ENCODE assay signal across 8 cellular contexts in the genomic region with DNA sequence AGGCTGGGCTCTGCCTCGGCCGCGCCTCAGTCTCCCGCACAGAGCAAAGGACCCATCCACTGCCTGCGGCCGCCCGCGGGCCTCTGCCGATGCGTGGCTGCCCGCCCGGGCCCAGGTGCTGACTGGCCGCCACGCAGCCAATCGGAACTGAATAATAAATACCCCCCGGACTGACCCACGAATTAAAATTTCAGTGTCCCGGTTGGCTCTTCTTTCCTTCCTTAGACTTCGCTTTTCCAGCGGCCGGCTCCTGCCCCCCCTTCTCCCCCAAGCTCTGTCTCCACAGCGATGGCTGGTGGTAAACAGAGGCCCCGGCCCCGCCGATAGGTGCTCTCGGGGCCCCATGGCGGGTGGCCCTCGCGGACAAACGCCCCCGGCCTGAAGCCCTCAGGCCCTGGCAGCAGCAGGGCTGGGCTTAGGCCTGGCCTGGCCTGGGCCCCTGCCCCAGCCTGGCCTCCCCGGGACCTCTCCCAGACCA. TPM values are rescaled to one million over a fixed set of nuclear protein-coding genes. Genes with fewer than 3 reads are reported as not detected.
DNase-seq lines count a peak whose midpoint lies in the region; ATAC-seq and TF ChIP-seq lines count a peak whose summit lies in the region.

No MANE protein-coding gene starts in this region.

- TF ChIP-seq CTCF in GM12875 (IDR thresholded peaks at IDR 0.05; ENCODE audit: borderline replicate concordance, insufficient read depth, low read depth, low read length) (no peak), SK-N-SH (IDR thresholded peaks at IDR 0.05) (no peak), fibroblast of lung (conservative IDR thresholded peaks at IDR 0.05 in 1 of 2, IDR thresholded peaks at IDR 0.05 in 1 of 2; ENCODE audit: low read depth in 1 of 2, low read length in 2 of 2) (no peak)

- H3K9ac ChIP-seq in SK-N-SH (peak overlapping the region; percentile 84), fibroblast of lung (ENCODE audit: insufficient read depth, low read length) (peak overlapping the region; percentile 85)

- peak; percentile 63 for DNase-seq in SK-N-SH
- DNase-seq in fibroblast of lung (ENCODE audit: low read depth in 2 of 2), result peak in 1 of 2 donors; percentile 36
- peak; percentile 28 for DNase-seq in pons (ENCODE audit: low spot score)
- no peak for DNase-seq in GOT3 (lab: John Stamatoyannopoulos, UW)
- DNase-seq in OCI-M1 (lab: John Stamatoyannopoulos, UW), result no peak

- H3K9me3 ChIP-seq in SK-N-SH (no peaks in the 10 kb centered on the region), fibroblast of lung (ENCODE audit: control insufficient read depth, insufficient read depth, low read depth, low read length) (no peaks in the 10 kb centered on the region)

- H3K9me2 ChIP-seq in SK-N-SH, result no peaks in the 10 kb centered on the region

- H4K20me1 ChIP-seq in SK-N-SH (ENCODE audit: insufficient read depth), result peaks cover 58% of the 10 kb centered on the region
- no peaks in the 10 kb centered on the region for H4K20me1 ChIP-seq in fibroblast of lung (ENCODE audit: control insufficient read depth, extremely low read depth, insufficient read depth, low read length)

- H3K36me3 ChIP-seq in SK-N-SH (replicated peaks in 1 of 2; ENCODE audit: control insufficient read depth in 1 of 2, insufficient read depth in 2 of 2, low read length in 1 of 2) (peaks cover 3 to 13% of the 10 kb centered on the region in 2 experiments), fibroblast of lung (ENCODE audit: control insufficient read depth, insufficient read depth, low read length) (peaks cover 7% of the 10 kb centered on the region)

- H3K4me2 ChIP-seq in SK-N-SH (peak overlapping the region; percentile 100), fibroblast of lung (ENCODE audit: extremely low read depth, insufficient read depth, low read length) (peak overlapping the region; percentile 99)

- TF ChIP-seq EP300 in SK-N-SH (IDR thresholded peaks at IDR 0.05; ENCODE audit: borderline replicate concordance in 1 of 2, low read depth in 1 of 2, low read length in 1 of 2), result no peak

- CTCF ChIA-PET in SK-N-SH (lab: Yijun Ruan, JAX), result interaction anchor here (1.8 kb wide), 1 partner anchor 78 kb away, joined by 4 read pairs; no protein-coding TSS in a partner anchor

- no peaks in the 10 kb centered on the region for H3K27me3 ChIP-seq in SK-N-SH (ENCODE audit: insufficient read depth)
- H3K27me3 ChIP-seq in fibroblast of lung (ENCODE audit: control insufficient read depth, insufficient read depth, low read length), result no peaks in the 10 kb centered on the region

- H3K79me2 ChIP-seq in SK-N-SH (ENCODE audit: insufficient read depth) (peaks cover 63% of the 10 kb centered on the region), fibroblast of lung (ENCODE audit: control insufficient read depth, insufficient read depth, low read length) (peaks cover 60% of the 10 kb centered on the region)

- H3F3A ChIP-seq in SK-N-SH (replicated peaks; ENCODE audit: insufficient read depth), result peaks cover 5% of the 10 kb centered on the region

- H2AFZ ChIP-seq in SK-N-SH (ENCODE audit: low read depth) (no peak overlapping the region), fibroblast of lung (ENCODE audit: low read length) (no peak overlapping the region)

- H3K27ac ChIP-seq in SK-N-SH (ENCODE audit: low read depth in 2 of 2, low read length in 1 of 2), result peak overlapping the region; percentile 59 to 85; a peak in 3 of 4 replicates
- H3K27ac ChIP-seq in fibroblast of lung (ENCODE audit: insufficient read depth, low read length), result peak overlapping the region; percentile 89

- no peak for ATAC-seq in HG02973 (IDR thresholded peaks at IDR 0.05; ENCODE audit: unreplicated experiment)
- ATAC-seq in HG03342 (IDR thresholded peaks at IDR 0.05; ENCODE audit: unreplicated experiment), result no peak

- H3K4me3 ChIP-seq in GM12875 (ENCODE audit: low read depth, low read length) (peak overlapping the region; percentile 68), SK-N-SH (ENCODE audit: low read depth in 2 of 2, low read length in 1 of 2) (peak overlapping the region; percentile 72 to 81), fibroblast of lung (replicated peaks in 1 of 4; ENCODE audit: control extremely low read depth in 1 of 4, insufficient read depth in 1 of 4, low read depth in 3 of 4, low read length in 4 of 4) (peak overlapping the region; percentile 60 to 90 (median 73))

- 19% methylated on average over 21 of the region's 32 CpGs for WGBS in SK-N-SH (ENCODE audit: low lambda C conversion rate)

- POLR2A ChIA-PET in SK-N-SH (lab: Yijun Ruan, JAX), result interaction anchor here (0.9 kb wide), 1 partner anchor 76 kb away, joined by 3 read pairs; no protein-coding TSS in a partner anchor

- H3K4me1 ChIP-seq in SK-N-SH (ENCODE audit: control insufficient read depth in 1 of 2, insufficient read depth in 2 of 2, low read depth in 1 of 2, low read length in 1 of 2) (peaks cover 0 to 16% of the 10 kb centered on the region in 2 experiments; a peak in 2 of 4 replicates), fibroblast of lung (ENCODE audit: control insufficient read depth, extremely low read depth, insufficient read depth, low read length) (peaks cover 42% of the 10 kb centered on the region)

- no peak for TF ChIP-seq RAD21 in SK-N-SH (IDR thresholded peaks at IDR 0.05; ENCODE audit: low read length)

TF ChIP-seq in SK-N-SH, 30 proteins besides CTCF, POLR2A, EP300 and RAD21:
- TF ChIP-seq FOXJ3 (CRISPR knock-in tag; IDR thresholded peaks at IDR 0.05), result no peak
- TF ChIP-seq, protein P1, sequence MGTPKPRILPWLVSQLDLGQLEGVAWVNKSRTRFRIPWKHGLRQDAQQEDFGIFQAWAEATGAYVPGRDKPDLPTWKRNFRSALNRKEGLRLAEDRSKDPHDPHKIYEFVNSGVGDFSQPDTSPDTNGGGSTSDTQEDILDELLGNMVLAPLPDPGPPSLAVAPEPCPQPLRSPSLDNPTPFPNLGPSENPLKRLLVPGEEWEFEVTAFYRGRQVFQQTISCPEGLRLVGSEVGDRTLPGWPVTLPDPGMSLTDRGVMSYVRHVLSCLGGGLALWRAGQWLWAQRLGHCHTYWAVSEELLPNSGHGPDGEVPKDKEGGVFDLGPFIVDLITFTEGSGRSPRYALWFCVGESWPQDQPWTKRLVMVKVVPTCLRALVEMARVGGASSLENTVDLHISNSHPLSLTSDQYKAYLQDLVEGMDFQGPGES (IDR thresholded peaks at IDR 0.05; ENCODE audit: low read depth, low read length), result no peak
- TF ChIP-seq MXI1 (IDR thresholded peaks at IDR 0.05; ENCODE audit: low read depth, low read length), result 0 out of 2 replicates have a peak, but pooled peaks have one; percentile 43
- no peak for TF ChIP-seq EZH2phosphoT487 (IDR thresholded peaks at IDR 0.05; ENCODE audit: borderline replicate concordance, low read depth)
- TF ChIP-seq TAF1 (IDR thresholded peaks at IDR 0.05; ENCODE audit: borderline replicate concordance, low read depth, low read length), result no peak
- TF ChIP-seq CHD2 (IDR thresholded peaks at IDR 0.05; ENCODE audit: low read length, partially characterized antibody), result no peak

RNA-seq across cellular contexts. Expression of a gene that starts 2.6 kb away (rescaled TPM):
- polyA plus RNA-seq in SK-N-SH (2012; rRNA removed) (5.6 and 7.4 TPM in 2 replicates), fibroblast of lung (4.7 and 4.9 TPM in 2 replicates)
- polyA plus RNA-seq in SK-N-SH (2012; cell fraction: cytosol; rRNA removed), result 2.8 and 5.8 TPM in 2 replicates
- polyA plus RNA-seq in SK-N-SH (2012; cell fraction: nucleus; rRNA removed), result 17.7 and 19.8 TPM in 2 replicates
- 11.8 and 17.7 TPM in 2 replicates for total RNA-seq in fibroblast of lung
- 19.0 and 19.4 TPM in 2 replicates for polyA plus RNA-seq in fibroblast of lung (2012)
- polyA minus RNA-seq in fibroblast of lung (ENCODE audit: low replicate concordance), result 8.2 and 10.5 TPM in 2 replicates

RNA-seq across cellular contexts. Expression of a gene that starts 56.6 kb away (rescaled TPM):
- polyA plus RNA-seq in SK-N-SH (2012; rRNA removed), result 7.7 and 14.1 TPM in 2 replicates
- 4.8 and 7.9 TPM in 2 replicates for polyA plus RNA-seq in SK-N-SH (2012; cell fraction: cytosol; rRNA removed)
- polyA plus RNA-seq in SK-N-SH (2012; cell fraction: nucleus; rRNA removed), result 17.7 and 23.8 TPM in 2 replicates
- total RNA-seq in fibroblast of lung, result 12.1 and 14.9 TPM in 2 replicates
- polyA plus RNA-seq in fibroblast of lung, result 6.6 and 7.3 TPM in 2 replicates
- polyA plus RNA-seq in fibroblast of lung (2012), result 13.9 and 16.1 TPM in 2 replicates
- 27.9 and 34.3 TPM in 2 replicates for polyA minus RNA-seq in fibroblast of lung (ENCODE audit: low replicate concordance)

RNA-seq across cellular contexts. Expression of a gene that starts 59.8 kb away (rescaled TPM):
- 67.2 and 114 TPM in 2 replicates for polyA plus RNA-seq in SK-N-SH (2012; rRNA removed)
- polyA plus RNA-seq in SK-N-SH (2012; cell fraction: cytosol; rRNA removed), result 55.7 and 82.6 TPM in 2 replicates
- polyA plus RNA-seq in SK-N-SH (2012; cell fraction: nucleus; rRNA removed), result 156 and 227 TPM in 2 replicates
- 159 and 177 TPM in 2 replicates for total RNA-seq in fibroblast of lung
- polyA plus RNA-seq in fibroblast of lung, result 61.6 and 100 TPM in 2 replicates
- 140 and 227 TPM in 2 replicates for polyA plus RNA-seq in fibroblast of lung (2012)
- polyA minus RNA-seq in fibroblast of lung (ENCODE audit: low replicate concordance), result 149 and 158 TPM in 2 replicates

Comparison
In these comparisons a context has a peak if more than half of its experiments do, and no peak if none do; other contexts are left out.
1. DNase-seq: peak in SK-N-SH (single experiment) and pons (single experiment); none in GOT3 (single experiment) and OCI-M1 (single experiment).
2. Peak in every context shown above with its lines, with median percentiles within 50 percentile points of each other: H3K4me3 ChIP-seq.